Comparison of ENCODE assay signal across 17 cellular contexts in the genomic region with DNA sequence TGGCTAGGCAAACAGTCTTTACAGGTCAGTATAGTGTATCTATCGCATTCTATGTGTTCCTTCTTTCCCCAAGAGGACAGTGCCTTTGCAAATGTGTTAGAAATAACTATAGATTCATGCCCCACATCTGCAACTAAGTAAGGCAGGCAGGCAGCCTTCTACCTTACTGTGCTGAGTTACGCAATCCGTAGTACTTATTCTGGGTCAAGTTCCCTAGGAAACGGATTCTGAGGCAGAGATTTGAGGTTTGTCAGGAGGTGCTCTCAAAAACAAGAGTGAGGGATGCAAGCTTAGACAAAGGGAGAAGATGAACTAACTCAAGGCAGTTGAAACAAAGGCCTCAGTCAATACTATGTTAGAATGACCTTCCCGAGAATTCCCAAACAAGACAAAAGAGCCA. TPM values are rescaled to one million over a fixed set of nuclear protein-coding genes. Genes with fewer than 3 reads are reported as not detected.
DNase-seq lines count a peak whose midpoint lies in the region; ATAC-seq and TF ChIP-seq lines count a peak whose summit lies in the region.
"Had no signal": no experiment of that assay in that cellular context is flagged by ENCODE, and none has a peak within 500 bp of the region (broad histone marks: within the 10 kb centered on the region; RNA-seq: fewer than 3 reads in every experiment).

No MANE protein-coding gene starts in this region.

- H3K27ac Mint-ChIP-seq in GM23338 = peak overlapping the region; percentile 46; the same call in 1 of the 2 replicates

- H3K4me3 ChIP-seq in AG09309 (ENCODE audit: control insufficient read depth, low read depth, low read length) = no peak overlapping the region
- no peak overlapping the region for H3K4me3 ChIP-seq in GM23338
- H3K4me3 ChIP-seq in left lung = no peak overlapping the region
- no peak overlapping the region for H3K4me3 ChIP-seq in lower lobe of right lung
- H3K4me3 ChIP-seq: left ventricle myocardium inferior, mucosa of descending colon, thoracic aorta had no signal

- TF ChIP-seq CTCF in AG09309 (IDR thresholded peaks at IDR 0.05; ENCODE audit: control insufficient read depth, insufficient read depth, low read depth, low read length, missing control alignments) = no peak
- no peak for TF ChIP-seq CTCF in GM23338 (conservative IDR thresholded peaks at IDR 0.05; ENCODE audit: low read depth in 2 of 2)
- TF ChIP-seq CTCF in left lung (IDR thresholded peaks at IDR 0.05) = no peak
- no peak for TF ChIP-seq CTCF in lower lobe of right lung (IDR thresholded peaks at IDR 0.05)

- CTCF ChIA-PET in HEK293T (lab: Yijun Ruan, JAX) = no interaction called here

- peaks cover 8% of the 10 kb centered on the region; the same call in 1 of the 2 replicates for H3K36me3 ChIP-seq in GM23338 (ENCODE audit: insufficient read depth)
- peaks cover 0 to 33% of the 10 kb centered on the region in 2 donors for H3K36me3 ChIP-seq in left lung
- peaks cover 49% of the 10 kb centered on the region for H3K36me3 ChIP-seq in lower lobe of right lung
- H3K36me3 ChIP-seq: thoracic aorta had no signal

- no peaks in the 10 kb centered on the region; the same call in 2 of the 3 replicates for H3K9me3 Mint-ChIP-seq in GM23338

- H3K27me3 Mint-ChIP-seq in GM23338 (ENCODE audit: insufficient read depth, low read depth, poor library complexity) = no peaks in the 10 kb centered on the region

- H3K4me1 Mint-ChIP-seq in GM23338 = peaks cover 7% of the 10 kb centered on the region; the same call in 2 of the 3 replicates

- no peaks in the 10 kb centered on the region for H3K27me3 ChIP-seq in GM23338 (ENCODE audit: insufficient read depth)
- no peaks in the 10 kb centered on the region for H3K27me3 ChIP-seq in left lung
- no peaks in the 10 kb centered on the region for H3K27me3 ChIP-seq in lower lobe of right lung (ENCODE audit: low read depth)

- intact Hi-C loops in left lung (cut with DNase I) (no loop called here), lower lobe of right lung (cut with DNase I) (no loop called here)

- no peak overlapping the region for H3K4me2 ChIP-seq in GM23338

- DNase-seq in AG09309 (ENCODE audit: low read depth) (peak; percentile 1), GM23338 (ENCODE audit: low spot score) (peak; percentile 30), caudate nucleus (lab: John Stamatoyannopoulos, UW) (peak in 7 of 61 donors; percentile 5 to 73 (median 34)), left lung (no peak), globus pallidus (ENCODE audit: low spot score) (no peak), HEK293T (ENCODE audit: extremely low spot score) (no peak), lower lobe of right lung (no peak)
- DNase-seq: activated CD4-positive, alpha-beta T cell treated with anti-CD3 and anti-CD28 coated beads for 48 hours; activated CD8-positive, alpha-beta memory T cell treated with anti-CD3 and anti-CD28 coated beads, Interleukin-2, amount 50 U/mL, for 48 hours; AML-193; KBM-7; left ventricle myocardium inferior; mucosa of descending colon; NCI-H1092; NCI-H2081; NCI-H524 treated with DMSO at 0.1 percent for 48 hours had no signal

- H3K4me1 ChIP-seq in GM23338 (ENCODE audit: insufficient read depth) = no peaks in the 10 kb centered on the region
- no peaks in the 10 kb centered on the region for H3K4me1 ChIP-seq in left lung
- no peaks in the 10 kb centered on the region for H3K4me1 ChIP-seq in lower lobe of right lung

- H3K4me3 Mint-ChIP-seq in GM23338 = no peak overlapping the region

- H4K20me1 ChIP-seq in GM23338 (replicated peaks; ENCODE audit: insufficient read depth) = peaks cover 26% of the 10 kb centered on the region

- H3F3A ChIP-seq in GM23338 (replicated peaks; ENCODE audit: low read depth) = 0 out of 2 replicates have a peak, but pooled peaks cover 4% of the 10 kb centered on the region

- H2AFZ ChIP-seq in GM23338 = no peak overlapping the region

- peaks cover 67% of the 10 kb centered on the region for H3K79me2 ChIP-seq in GM23338 (replicated peaks; ENCODE audit: insufficient read depth)

- POLR2A ChIA-PET in HEK293T (lab: Yijun Ruan, JAX) = no interaction called here

- ATAC-seq in GM23338 (no peak; the same call in 2 of the 3 replicates), left lung (peak; percentile 35), lower lobe of right lung (no peak)
- ATAC-seq: mucosa of descending colon had no signal

- peak overlapping the region; percentile 73 for H3K27ac ChIP-seq in GM23338 (ENCODE audit: low read depth)
- peak overlapping the region; percentile 82 for H3K27ac ChIP-seq in caudate nucleus (ENCODE audit: low read depth, low read length)
- H3K27ac ChIP-seq in left lung = no peak overlapping the region
- H3K27ac ChIP-seq in lower lobe of right lung = no peak overlapping the region
- H3K27ac ChIP-seq: left ventricle myocardium inferior, thoracic aorta had no signal

- H3K36me3 Mint-ChIP-seq in GM23338 (ENCODE audit: low read depth) = peaks cover 69% of the 10 kb centered on the region

- no peaks in the 10 kb centered on the region for H3K9me3 ChIP-seq in left lung
- no peaks in the 10 kb centered on the region for H3K9me3 ChIP-seq in lower lobe of right lung
- H3K9me3 ChIP-seq: left ventricle myocardium inferior, mucosa of descending colon, thoracic aorta had no signal

- H3K9me2 ChIP-seq in GM23338 (ENCODE audit: insufficient read depth) = no peaks in the 10 kb centered on the region

TF ChIP-seq in GM23338, 12 proteins besides CTCF, POLR2A, EP300 and RAD21:
- no peak for TF ChIP-seq POLR2AphosphoS5 (IDR thresholded peaks at IDR 0.05; ENCODE audit: low read depth)
- TF ChIP-seq, protein P1, sequence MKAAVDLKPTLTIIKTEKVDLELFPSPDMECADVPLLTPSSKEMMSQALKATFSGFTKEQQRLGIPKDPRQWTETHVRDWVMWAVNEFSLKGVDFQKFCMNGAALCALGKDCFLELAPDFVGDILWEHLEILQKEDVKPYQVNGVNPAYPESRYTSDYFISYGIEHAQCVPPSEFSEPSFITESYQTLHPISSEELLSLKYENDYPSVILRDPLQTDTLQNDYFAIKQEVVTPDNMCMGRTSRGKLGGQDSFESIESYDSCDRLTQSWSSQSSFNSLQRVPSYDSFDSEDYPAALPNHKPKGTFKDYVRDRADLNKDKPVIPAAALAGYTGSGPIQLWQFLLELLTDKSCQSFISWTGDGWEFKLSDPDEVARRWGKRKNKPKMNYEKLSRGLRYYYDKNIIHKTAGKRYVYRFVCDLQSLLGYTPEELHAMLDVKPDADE (IDR thresholded peaks at IDR 0.05) = no peak

TF ChIP-seq in HEK293T, 16 proteins besides CTCF, POLR2A, EP300 and RAD21:
- TF ChIP-seq ELF4 (IDR thresholded peaks at IDR 0.05) (no peak), FOXK2 (IDR thresholded peaks at IDR 0.05) (no peak), LEF1 (IDR thresholded peaks at IDR 0.05; ENCODE audit: borderline replicate concordance) (no peak), NFRKB (IDR thresholded peaks at IDR 0.05) (no peak), ZNF384 (IDR thresholded peaks at IDR 0.05) (no peak), L3MBTL2 (conservative IDR thresholded peaks at IDR 0.05) (no peak), BHLHE40 (IDR thresholded peaks at IDR 0.05; ENCODE audit: borderline replicate concordance) (no peak), SUZ12 (IDR thresholded peaks at IDR 0.05) (no peak), ARNT (IDR thresholded peaks at IDR 0.05) (no peak), TARDBP (IDR thresholded peaks at IDR 0.05) (no peak), FOXA1 (IDR thresholded peaks at IDR 0.05) (no peak)

RNA-seq across cellular contexts. Expression of a gene that starts 12.7 kb away (rescaled TPM):
- 44.4 and 55.2 TPM in 2 replicates for total RNA-seq in GM23338 (2014; rRNA removed; shearing (Covaris generic))
- 12.1 and 12.9 TPM in 2 replicates for polyA plus RNA-seq in GM23338 (2016; fragmentation: Nextera tagmentation; extraction: Ambion mirVana)
- total RNA-seq in left lung (10 to 100 TPM; 73.4 to 76.9 TPM), lower lobe of right lung (70.3 TPM)

Comparison
In these comparisons a context has a peak if more than half of its experiments do, and no peak if none do; other contexts are left out.
1. DNase-seq: peak in AG09309 (single experiment) and GM23338 (single experiment); none in left lung (0 of 2), globus pallidus (single experiment), HEK293T (single experiment) and lower lobe of right lung (single experiment).
2. H3K27ac ChIP-seq: peak in GM23338 (single experiment) and caudate nucleus (single experiment); none in left lung (0 of 2) and lower lobe of right lung (single experiment).